17 cellular contexts compared by ENCODE assay signal in genomic region chr6:143757346-143757832, GRCh38.
DNase-seq lines count a peak whose midpoint lies in the region; ATAC-seq, FAIRE-seq and TF ChIP-seq lines count a peak whose summit lies in the region.
"Had no signal": no experiment of that assay in that cellular context is flagged by ENCODE, and none has a peak within 500 bp of the region (broad histone marks: within the 10 kb centered on the region; RNA-seq: fewer than 3 reads in every experiment).

No MANE protein-coding gene starts in this region.

- CTCF ChIA-PET in IMR-90 (lab: Yijun Ruan, JAX), result interaction anchor here (0.6 kb wide), 1 partner anchor 10 kb away, joined by 3 read pairs; no protein-coding TSS in a partner anchor

- H2BK20ac ChIP-seq in IMR-90 (ENCODE audit: low read depth, low read length), result no peak overlapping the region

- no peak for TF ChIP-seq RAD21 in IMR-90 (IDR thresholded peaks at IDR 0.05; ENCODE audit: low read length)

- WGBS in IMR-90 (ENCODE audit: extremely low coverage in 2 of 2, insufficient read length in 1 of 2), 2 experiments, result no CpG with 5 or more reads among the region's 5 CpGs

- H3K4me1 Mint-ChIP-seq in astrocyte (ENCODE audit: low read depth, unreplicated experiment) (peaks cover 4% of the 10 kb centered on the region), endothelial cell (ENCODE audit: unreplicated experiment) (peaks cover 32% of the 10 kb centered on the region), progenitor cell of endocrine pancreas (ENCODE audit: low read depth) (peaks cover 5% of the 10 kb centered on the region)

- no peak overlapping the region for H2BK5ac ChIP-seq in IMR-90 (ENCODE audit: low read depth, low read length, poor library complexity, severe bottlenecking)

- H3K4me2 ChIP-seq in IMR-90 (ENCODE audit: low read depth, low read length), result no peak overlapping the region
- no peak overlapping the region for H3K4me2 ChIP-seq in astrocyte (ENCODE audit: low read length)
- H3K4me2 ChIP-seq: BLaER1 treated with 17β-estradiol and CSF1 and Interleukin-3, amounts not matched to agents 10 nM and 100 nM had no signal

- H4K8ac ChIP-seq in IMR-90 (ENCODE audit: low read depth in 2 of 2, low read length in 2 of 2), result no peak overlapping the region

- H3K4me3 ChIP-seq in IMR-90 (ENCODE audit: insufficient read depth, low read depth, low read length) (no peak overlapping the region), astrocyte (ENCODE audit: insufficient read depth, low read depth, low read length) (no peak overlapping the region)
- H3K4me3 ChIP-seq: BLaER1 treated with 17β-estradiol and CSF1 and Interleukin-3, amounts not matched to agents 10 nM and 100 nM had no signal

- H2AK9ac ChIP-seq in IMR-90 (replicated peaks; ENCODE audit: low read depth, low read length, poor library complexity), result peak overlapping the region; percentile 15

- H4K20me1 ChIP-seq in IMR-90 (ENCODE audit: insufficient read depth, low read length) (no peaks in the 10 kb centered on the region), astrocyte (ENCODE audit: insufficient read depth, low read length) (no peaks in the 10 kb centered on the region)
- H4K20me1 ChIP-seq: BLaER1 treated with 17β-estradiol and CSF1 and Interleukin-3, amounts not matched to agents 10 nM and 100 nM had no signal

- H3K27me3 Mint-ChIP-seq in astrocyte (ENCODE audit: low read depth, unreplicated experiment), result no peaks in the 10 kb centered on the region
- peaks cover 2% of the 10 kb centered on the region for H3K27me3 Mint-ChIP-seq in endothelial cell (ENCODE audit: unreplicated experiment)
- no peaks in the 10 kb centered on the region for H3K27me3 Mint-ChIP-seq in progenitor cell of endocrine pancreas
- H3K27me3 Mint-ChIP-seq: B cell had no signal

- no peak overlapping the region for H3K56ac ChIP-seq in IMR-90 (ENCODE audit: extremely low read depth, insufficient read depth, low read length)

- H3K4me3 Mint-ChIP-seq in astrocyte (ENCODE audit: unreplicated experiment) (no peak overlapping the region), endothelial cell (ENCODE audit: unreplicated experiment) (peak overlapping the region; percentile 62), progenitor cell of endocrine pancreas (ENCODE audit: low read depth) (no peak overlapping the region)
- H3K4me3 Mint-ChIP-seq: B cell; CD8-positive, alpha-beta T cell; H9 had no signal

- DNase-seq in IMR-90, result no peak
- no peak for DNase-seq in astrocyte (ENCODE audit: low read depth)
- no peak for DNase-seq in endothelial cell (ENCODE audit: low spot score)
- DNase-seq in progenitor cell of endocrine pancreas (ENCODE audit: low spot score, unreplicated experiment), result no peak
- no peak for DNase-seq in islet precursor cell
- DNase-seq in ACHN, result no peak
- DNase-seq in NCI-H748 treated with DMSO at 0.1 percent for 48 hours (lab: John Stamatoyannopoulos, UW), result no peak
- DNase-seq: 8988T; Calu3; CD8-positive, alpha-beta T cell; DMS79 treated with DMSO at 0.1 percent for 48 hours; GF-D8; H9 had no signal

- no peak overlapping the region for H3K23ac ChIP-seq in IMR-90 (ENCODE audit: low read depth, low read length)

- H3K27me3 ChIP-seq in IMR-90 (ENCODE audit: control insufficient read depth, insufficient read depth, low read length), result no peaks in the 10 kb centered on the region
- no peaks in the 10 kb centered on the region for H3K27me3 ChIP-seq in astrocyte (ENCODE audit: insufficient read depth, low read length)
- H3K27me3 ChIP-seq: BLaER1 treated with 17β-estradiol and CSF1 and Interleukin-3, amounts not matched to agents 10 nM and 100 nM had no signal

- H3K9me3 ChIP-seq in IMR-90 (ENCODE audit: control insufficient read depth, insufficient read depth, low read length) (no peaks in the 10 kb centered on the region), astrocyte (ENCODE audit: insufficient read depth, low read depth, low read length) (no peaks in the 10 kb centered on the region)

- in situ Hi-C loops in IMR-90 (cut with MboI; ENCODE audit: low sequenced_read_pairs) (no loop called here), ACHN (cut with HindIII; ENCODE audit: low pct_ligation_motif_present, low pct_unique_long_range_greater_than_20kb, low sequenced_read_pairs) (no loop called here)

- intact Hi-C loops in IMR-90 (cut with micrococcal nuclease), result no loop called here

- H3K27ac ChIP-seq in IMR-90 (ENCODE audit: insufficient read depth, low read length) (no peak overlapping the region), astrocyte (ENCODE audit: low read depth, low read length) (no peak overlapping the region)
- H3K27ac ChIP-seq: BLaER1 treated with 17β-estradiol and CSF1 and Interleukin-3, amounts not matched to agents 10 nM and 100 nM had no signal

- H2BK15ac ChIP-seq in IMR-90 (ENCODE audit: low read depth, low read length), result no peak overlapping the region

- POLR2A ChIA-PET in IMR-90 (lab: Charles Lee; ENCODE audit: unreplicated experiment), result no interaction called here

- H2AFZ ChIP-seq in IMR-90 (replicated peaks; ENCODE audit: low read length, poor library complexity) (no peak overlapping the region), astrocyte (ENCODE audit: low read depth, low read length) (no peak overlapping the region)

- no peak overlapping the region for H2BK120ac ChIP-seq in IMR-90 (ENCODE audit: low read depth, low read length)

- H3K27ac Mint-ChIP-seq in astrocyte (ENCODE audit: unreplicated experiment) (no peak overlapping the region), endothelial cell (ENCODE audit: unreplicated experiment) (peak overlapping the region; percentile 6), progenitor cell of endocrine pancreas (peak overlapping the region; percentile 19)
- H3K27ac Mint-ChIP-seq: B cell; CD8-positive, alpha-beta T cell; H9 had no signal

- no peak overlapping the region for H4K91ac ChIP-seq in IMR-90 (ENCODE audit: insufficient read depth, low read depth, low read length)

- H3K9ac ChIP-seq in IMR-90 (ENCODE audit: low read depth, low read length), result no peak overlapping the region
- H3K9ac ChIP-seq in astrocyte (ENCODE audit: low read length), result no peak overlapping the region
- H3K9ac ChIP-seq: BLaER1 treated with 17β-estradiol and CSF1 and Interleukin-3, amounts not matched to agents 10 nM and 100 nM had no signal

- no peak overlapping the region for H2AK5ac ChIP-seq in IMR-90 (ENCODE audit: low read depth, low read length)

- H3K9me3 Mint-ChIP-seq in astrocyte (ENCODE audit: unreplicated experiment) (no peaks in the 10 kb centered on the region), endothelial cell (ENCODE audit: unreplicated experiment) (no peaks in the 10 kb centered on the region), progenitor cell of endocrine pancreas (ENCODE audit: low read depth) (no peaks in the 10 kb centered on the region)
- H3K9me3 Mint-ChIP-seq: CD8-positive, alpha-beta T cell; H9 had no signal

- H4K5ac ChIP-seq in IMR-90 (ENCODE audit: low read depth, low read length), result no peak overlapping the region

- no peaks in the 10 kb centered on the region for H3K79me2 ChIP-seq in astrocyte (ENCODE audit: insufficient read depth, low read length)

- peaks cover 15 to 35% of the 10 kb centered on the region in 2 experiments for H3K79me1 ChIP-seq in IMR-90 (ENCODE audit: low read depth in 1 of 2, low read length in 2 of 2)

- H3K9me1 ChIP-seq in IMR-90 (ENCODE audit: insufficient read depth, low read length), result peaks cover 13% of the 10 kb centered on the region

- no TSS peak for BruUV-seq in IMR-90 (replicated peaks; lab: Mats Ljungman, UMichigan)

- H3K4ac ChIP-seq in IMR-90 (ENCODE audit: low read depth, low read length), result no peak overlapping the region

- TF ChIP-seq POLR2A in IMR-90 (IDR thresholded peaks at IDR 0.05; ENCODE audit: low read depth, low read length), result no peak

- H3K4me1 ChIP-seq in IMR-90 (ENCODE audit: control insufficient read depth, insufficient read depth, low read length), result no peaks in the 10 kb centered on the region; the same call in 1 of the 2 replicates
- no peaks in the 10 kb centered on the region for H3K4me1 ChIP-seq in astrocyte (ENCODE audit: insufficient read depth, low read length)

- H3K36me3 Mint-ChIP-seq in astrocyte (ENCODE audit: low read depth, unreplicated experiment) (peaks cover 11% of the 10 kb centered on the region), endothelial cell (ENCODE audit: low read depth, unreplicated experiment) (peaks cover 34% of the 10 kb centered on the region), progenitor cell of endocrine pancreas (ENCODE audit: insufficient read depth) (peaks cover 14% of the 10 kb centered on the region)

- dilution Hi-C loops in IMR-90 (cut with HindIII; ENCODE audit: low sequenced_read_pairs, unreplicated experiment), result no loop called here

- FAIRE-seq in astrocyte (lab: Jason Lieb, UNC), result peak; percentile 43
- FAIRE-seq: GM19239, H1 had no signal

- H3K14ac ChIP-seq in IMR-90 (replicated peaks; ENCODE audit: low read depth, low read length), result no peak overlapping the region

- TF ChIP-seq CTCF in IMR-90 (conservative IDR thresholded peaks at IDR 0.05; ENCODE audit: low read depth, low read length) (no peak), astrocyte (IDR thresholded peaks at IDR 0.05; ENCODE audit: insufficient read depth, low read depth, low read length) (no peak), endothelial cell (IDR thresholded peaks at IDR 0.05; ENCODE audit: unreplicated experiment) (no peak), progenitor cell of endocrine pancreas (IDR thresholded peaks at IDR 0.05; ENCODE audit: unreplicated experiment) (no peak)

- H3K36me3 ChIP-seq in IMR-90 (ENCODE audit: control insufficient read depth, insufficient read depth, low read length), result peaks cover 32% of the 10 kb centered on the region
- H3K36me3 ChIP-seq in astrocyte (ENCODE audit: insufficient read depth, low read length), result peaks cover 14% of the 10 kb centered on the region

- H3K18ac ChIP-seq in IMR-90 (ENCODE audit: low read depth, low read length), result no peak overlapping the region

- no peak for ATAC-seq in IMR-90 (ENCODE audit: low read depth)
- ATAC-seq: CD8-positive, alpha-beta T cell had no signal

TF ChIP-seq in IMR-90, 13 proteins besides CTCF, POLR2A, EP300 and RAD21:
- TF ChIP-seq RFX5 (IDR thresholded peaks at IDR 0.05; ENCODE audit: low read depth, low read length), result no peak
- no peak for TF ChIP-seq MXI1 (IDR thresholded peaks at IDR 0.05; ENCODE audit: borderline replicate concordance, low read depth, low read length)
- TF ChIP-seq SMC3 (IDR thresholded peaks at IDR 0.05; ENCODE audit: low read depth, low read length), result no peak
